In the genomic region with DNA sequence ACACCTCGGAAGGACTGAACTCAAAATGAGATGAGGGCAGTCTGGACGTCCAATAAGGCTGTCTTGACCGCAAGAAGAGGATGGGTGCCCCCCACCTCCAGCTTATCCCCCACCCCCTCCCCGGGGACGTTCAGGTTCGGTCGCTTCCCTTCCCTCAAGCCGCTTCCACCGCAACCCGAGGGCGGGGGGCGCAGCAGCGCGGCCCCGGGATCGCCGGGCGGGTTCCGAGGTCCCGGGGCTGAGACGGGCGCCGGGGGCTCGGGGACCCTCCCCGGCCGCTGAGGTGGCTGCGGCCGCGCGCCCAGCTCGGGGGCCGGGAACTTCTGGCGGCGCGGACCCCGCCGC, we compare ENCODE assay signal across 8 cellular contexts. TPM values are rescaled to one million over a fixed set of nuclear protein-coding genes. Genes with fewer than 3 reads are reported as not detected.
DNase-seq lines count a peak whose midpoint lies in the region; ATAC-seq and TF ChIP-seq lines count a peak whose summit lies in the region.

No MANE protein-coding gene starts in this region.

- H3F3A ChIP-seq in smooth muscle cell (ENCODE audit: low read depth): no peaks in the 10 kb centered on the region

- H3K4me2 ChIP-seq in hepatocyte (peak overlapping the region; percentile 95), smooth muscle cell (peak overlapping the region; percentile 83)

- in situ Hi-C loops in GM13977 (cut with MboI; ENCODE audit: low pct_unique_long_range_greater_than_20kb, low sequenced_read_pairs, unreplicated experiment): no loop called here

- H3K79me2 ChIP-seq in hepatocyte (peaks cover 67% of the 10 kb centered on the region), smooth muscle cell (ENCODE audit: low read depth) (peaks cover 33% of the 10 kb centered on the region)

- H3K27ac ChIP-seq in hepatocyte (peak overlapping the region; percentile 99), smooth muscle cell (ENCODE audit: low read depth) (peak overlapping the region; percentile 73)

- peak overlapping the region; percentile 42 for H3K27ac Mint-ChIP-seq in activated T-helper 17 cell treated with anti-CD3 and anti-CD28 coated beads, Interleukin-2, amount 50 U/mL, for 72 hours

- H3K4me3 ChIP-seq in hepatocyte (peak overlapping the region; percentile 99), smooth muscle cell (peak overlapping the region; percentile 99)

- H3K36me3 Mint-ChIP-seq in activated T-helper 17 cell treated with anti-CD3 and anti-CD28 coated beads, Interleukin-2, amount 50 U/mL, for 72 hours (ENCODE audit: low read depth): peaks cover 6% of the 10 kb centered on the region

- peaks cover 52% of the 10 kb centered on the region for H3K4me1 ChIP-seq in hepatocyte (ENCODE audit: insufficient read depth)
- H3K4me1 ChIP-seq in smooth muscle cell (ENCODE audit: low read depth): peaks cover 17% of the 10 kb centered on the region

- 1% methylated on average over 7 of the region's 37 CpGs for WGBS in hepatocyte (ENCODE audit: low lambda C conversion rate, missing lambda C conversion rate)
- WGBS in smooth muscle cell (ENCODE audit: low lambda C conversion rate): 2% methylated on average over 18 of the region's 37 CpGs

- H4K20me1 ChIP-seq in hepatocyte (ENCODE audit: insufficient read depth, poor library complexity, severe bottlenecking) (no peaks in the 10 kb centered on the region), smooth muscle cell (ENCODE audit: low read depth) (peaks cover 21% of the 10 kb centered on the region)

- H3K4me3 Mint-ChIP-seq in activated T-helper 17 cell treated with anti-CD3 and anti-CD28 coated beads, Interleukin-2, amount 50 U/mL, for 72 hours: peak overlapping the region; percentile 57

- ATAC-seq in GM18858 (IDR thresholded peaks at IDR 0.05; ENCODE audit: unreplicated experiment) (peak; percentile 12), HG03025 (IDR thresholded peaks at IDR 0.05; ENCODE audit: low FRiP score, unreplicated experiment) (peak; percentile 8)
- no peak for ATAC-seq in activated T-helper 17 cell treated with anti-CD3 and anti-CD28 coated beads, Interleukin-2, amount 50 U/mL, for 72 hours (replicated peaks)

- H3K4me1 Mint-ChIP-seq in activated T-helper 17 cell treated with anti-CD3 and anti-CD28 coated beads, Interleukin-2, amount 50 U/mL, for 72 hours: peaks cover 30% of the 10 kb centered on the region

- H3K27me3 ChIP-seq in hepatocyte (no peaks in the 10 kb centered on the region), smooth muscle cell (ENCODE audit: low read depth) (no peaks in the 10 kb centered on the region)

- H3K9me2 ChIP-seq in hepatocyte (replicated peaks; ENCODE audit: insufficient read depth): no peaks in the 10 kb centered on the region

- H3K36me3 ChIP-seq in hepatocyte (replicated peaks; ENCODE audit: insufficient read depth, low read depth) (no peaks in the 10 kb centered on the region), smooth muscle cell (ENCODE audit: low read depth) (no peaks in the 10 kb centered on the region)

- DNase-seq in hepatocyte (ENCODE audit: low spot score): no peak
- no peak for DNase-seq in smooth muscle cell (lab: John Stamatoyannopoulos, UW; ENCODE audit: unreplicated experiment)
- no peak for DNase-seq in NCI-H2107 treated with DMSO at 0.1 percent for 48 hours (lab: John Stamatoyannopoulos, UW; ENCODE audit: unreplicated experiment)
- DNase-seq in retina: no peak
- DNase-seq in GM13977 (ENCODE audit: low spot score): no peak

- H2AFZ ChIP-seq in hepatocyte (peak overlapping the region; percentile 98), smooth muscle cell (ENCODE audit: low read depth) (peak overlapping the region; percentile 94)

- H3K9me3 Mint-ChIP-seq in activated T-helper 17 cell treated with anti-CD3 and anti-CD28 coated beads, Interleukin-2, amount 50 U/mL, for 72 hours: peaks cover 3% of the 10 kb centered on the region

- no peaks in the 10 kb centered on the region for H3K27me3 Mint-ChIP-seq in activated T-helper 17 cell treated with anti-CD3 and anti-CD28 coated beads, Interleukin-2, amount 50 U/mL, for 72 hours

- H3K9ac ChIP-seq in smooth muscle cell (ENCODE audit: low read depth): peak overlapping the region; percentile 88

- H3K9me3 ChIP-seq in hepatocyte (ENCODE audit: low read depth): no peaks in the 10 kb centered on the region
- H3K9me3 ChIP-seq in smooth muscle cell (replicated peaks; ENCODE audit: low read depth): no peaks in the 10 kb centered on the region

- no peak for TF ChIP-seq CTCF in hepatocyte (IDR thresholded peaks at IDR 0.05; ENCODE audit: poor library complexity)
- no peak for TF ChIP-seq CTCF in smooth muscle cell (IDR thresholded peaks at IDR 0.05; ENCODE audit: borderline replicate concordance, insufficient read depth, poor library complexity, severe bottlenecking)
- no peak for TF ChIP-seq CTCF in GM13977 (IDR thresholded peaks at IDR 0.05; ENCODE audit: extremely low read depth, insufficient read depth, missing control alignments)

RNA-seq across cellular contexts. Expression of a gene that starts 0.5 kb away (rescaled TPM):
- total RNA-seq in activated T-helper 17 cell treated with anti-CD3 and anti-CD28 coated beads, Interleukin-2, amount 50 U/mL, for 72 hours: 10 to 100 TPM in 1 of 2 donors, 1 to 10 TPM in 1; 8.6 to 10.1 TPM
- 34.0 and 36.3 TPM in 2 replicates for total RNA-seq in hepatocyte
- 17.8 and 20.7 TPM in 2 replicates for polyA plus RNA-seq in hepatocyte
- total RNA-seq in smooth muscle cell: 30.4 and 31.8 TPM in 2 replicates
- polyA plus RNA-seq in smooth muscle cell: 17.2 and 21.7 TPM in 2 replicates
